Comparison of ENCODE assay signal across 8 cellular contexts in genomic region chr1:42335050-42335808, GRCh38. TPM values are rescaled to one million over a fixed set of nuclear protein-coding genes. Genes with fewer than 3 reads are reported as not detected.
DNase-seq lines count a peak whose midpoint lies in the region; ATAC-seq, FAIRE-seq and TF ChIP-seq lines count a peak whose summit lies in the region.

TSS of gene FOXJ3 (minus strand) at chr1:42335235. CDS start at chr1:42311093, 24,142 bp downstream.

- no peak within 1 kb of the TSS for H2BK120ac ChIP-seq in H1 (replicated peaks; ENCODE audit: low read depth, low read length)
- peak within 1 kb of the TSS; percentile 86 for H2BK120ac ChIP-seq in mesenchymal stem cell (ENCODE audit: low read depth, low read length)

- H3K27ac ChIP-seq in CD8-positive, alpha-beta T cell (ENCODE audit: low read depth, low read length), result peak within 1 kb of the TSS; percentile 64
- peak within 1 kb of the TSS; percentile 94 for H3K27ac ChIP-seq in H1 (ENCODE audit: low read depth, low read length)
- peak within 1 kb of the TSS; percentile 81 for H3K27ac ChIP-seq in mesenchymal stem cell (ENCODE audit: low read length, poor library complexity, severe bottlenecking)

- H3K27me3 ChIP-seq in CD8-positive, alpha-beta T cell (ENCODE audit: insufficient read depth, low read length), result no peaks in the 10 kb centered on the region
- H3K27me3 ChIP-seq in H1 (replicated peaks in 1 of 4; ENCODE audit: control insufficient read depth in 3 of 4, extremely low read depth in 1 of 4, insufficient read depth in 3 of 4, low read length in 3 of 4) (no peaks in the 10 kb centered on the region), mesenchymal stem cell (ENCODE audit: control insufficient read depth in 1 of 2, insufficient read depth in 1 of 2, low read length in 2 of 2) (no peaks in the 10 kb centered on the region)

- H3K79me2 ChIP-seq in H1 (ENCODE audit: control insufficient read depth in 1 of 2, insufficient read depth in 2 of 2, low read length in 2 of 2), result peaks cover 32 to 43% of the 10 kb centered on the region in 2 experiments

- DNase-seq in CD8-positive, alpha-beta T cell, result peak; percentile 82 to 95 (median 92)
- peak; percentile 81 for DNase-seq in HS-5 (ENCODE audit: low read depth)
- DNase-seq in NK-92 (lab: John Stamatoyannopoulos, UW; ENCODE audit: unreplicated experiment), result peak; percentile 31
- DNase-seq in activated CD8-positive, alpha-beta memory T cell treated with anti-CD3 and anti-CD28 coated beads for 4 hours (ENCODE audit: low read depth in 2 of 2), result peak; percentile 80 to 81
- DNase-seq in H1 (ENCODE audit: low read depth in 1 of 2, low spot score in 2 of 2), result peak; percentile 90 to 95
- DNase-seq in mesenchymal stem cell, result peak; percentile 93
- DNase-seq in stimulated activated CD8-positive, alpha-beta memory T cell treated with anti-CD3 and anti-CD28 coated beads, Interleukin-12 subunit alpha, Interleukin-12 subunit beta, amount 100 ng/mL, for 24 hours (ENCODE audit: extremely low read depth), result peak; percentile 86

- H3K23ac ChIP-seq in H1 (ENCODE audit: insufficient read length) (no peak within 1 kb of the TSS), mesenchymal stem cell (ENCODE audit: low read length in 2 of 2) (peak within 1 kb of the TSS in 1 of 2 experiments; percentile 10)

- H3K4ac ChIP-seq in H1 (replicated peaks; ENCODE audit: insufficient read length, low read depth, low read length), result peak within 1 kb of the TSS; percentile 81
- peak within 1 kb of the TSS; percentile 96 for H3K4ac ChIP-seq in mesenchymal stem cell (ENCODE audit: low read depth in 1 of 2, low read length in 2 of 2)

- H3K9ac ChIP-seq in H1 (replicated peaks in 1 of 4; ENCODE audit: extremely low read depth in 1 of 4, low read depth in 3 of 4, low read length in 3 of 4) (peak within 1 kb of the TSS; percentile 75 to 97 (median 88)), mesenchymal stem cell (ENCODE audit: low read length) (peak within 1 kb of the TSS; percentile 97)

- peaks cover 7% of the 10 kb centered on the region for H3K23me2 ChIP-seq in H1 (ENCODE audit: low read depth, low read length)

- H3K27me3 Mint-ChIP-seq in CD8-positive, alpha-beta T cell (ENCODE audit: low read depth), result no peaks in the 10 kb centered on the region

- H3K9me3 ChIP-seq in CD8-positive, alpha-beta T cell (ENCODE audit: low read length), result no peaks in the 10 kb centered on the region
- H3K9me3 ChIP-seq in H1 (ENCODE audit: insufficient read depth in 2 of 2, low read depth in 1 of 2, low read length in 1 of 2) (no peaks in the 10 kb centered on the region), mesenchymal stem cell (ENCODE audit: control insufficient read depth, low read length) (no peaks in the 10 kb centered on the region)

- H2AK5ac ChIP-seq in H1 (ENCODE audit: low read depth, low read length) (no peak within 1 kb of the TSS), mesenchymal stem cell (ENCODE audit: low read length, severe bottlenecking) (no peak within 1 kb of the TSS)

- peak in 1 of 2 experiments; percentile 93; a peak in 2 of 3 replicates for TF ChIP-seq EP300 in H1 (IDR thresholded peaks at IDR 0.05; ENCODE audit: borderline replicate concordance in 1 of 2, low read depth in 2 of 2, low read length in 2 of 2)

- H2BK15ac ChIP-seq in H1 (ENCODE audit: low read length) (peak within 1 kb of the TSS; percentile 72; the same call in 1 of the 2 replicates), mesenchymal stem cell (ENCODE audit: low read depth, poor library complexity, severe bottlenecking) (peak within 1 kb of the TSS; percentile 98)

- H3K36me3 ChIP-seq in CD8-positive, alpha-beta T cell (ENCODE audit: insufficient read depth, low read length), result no peaks in the 10 kb centered on the region
- H3K36me3 ChIP-seq in H1 (ENCODE audit: control insufficient read depth in 2 of 4, insufficient read depth in 4 of 4, low read length in 3 of 4), result no peaks in the 10 kb centered on the region
- no peaks in the 10 kb centered on the region for H3K36me3 ChIP-seq in mesenchymal stem cell (ENCODE audit: control insufficient read depth in 1 of 2, insufficient read depth in 2 of 2, low read depth in 1 of 2, low read length in 2 of 2)

- H3K4me1 ChIP-seq in CD8-positive, alpha-beta T cell (ENCODE audit: insufficient read depth, low read length), result peaks cover 32% of the 10 kb centered on the region
- H3K4me1 ChIP-seq in H1 (replicated peaks in 1 of 4; ENCODE audit: control insufficient read depth in 3 of 4, insufficient read depth in 4 of 4, low read length in 3 of 4) (peaks cover 0 to 5% (median 3%) of the 10 kb centered on the region in 4 experiments; a peak in 6 of 7 replicates), mesenchymal stem cell (ENCODE audit: control insufficient read depth, insufficient read depth, low read depth, low read length) (peaks cover under 1% of the 10 kb centered on the region)

- WGBS in H1 (ENCODE audit: extremely low coverage in 1 of 2, insufficient coverage in 1 of 2, insufficient read length in 1 of 2, insufficient replicate concordance in 2 of 2, low coverage in 1 of 2, low lambda C conversion rate in 2 of 2, missing lambda C conversion rate in 1 of 2), 2 experiments, result 1% methylated on average over 34 of the region's 79 CpGs; no CpG with 5 or more reads in 1 of the 2 experiments
- WGBS in mesenchymal stem cell, result under 1% methylated on average over 60 of the region's 79 CpGs

- peak within 1 kb of the TSS; percentile 66 for H4K5ac ChIP-seq in H1 (ENCODE audit: insufficient read length, low read depth, low read length)

- H4K8ac ChIP-seq in H1 (ENCODE audit: extremely low read depth, insufficient read depth, low read length), result peak within 1 kb of the TSS; percentile 90
- H4K8ac ChIP-seq in mesenchymal stem cell (ENCODE audit: low read length), result peak within 1 kb of the TSS; percentile 94

- H4K20me1 ChIP-seq in H1 (replicated peaks in 1 of 2; ENCODE audit: control insufficient read depth in 1 of 2, insufficient read depth in 2 of 2, low read length in 2 of 2), result peaks cover 0 to 9% of the 10 kb centered on the region in 2 experiments

- TF ChIP-seq CTCF in CD8-positive, alpha-beta T cell (IDR thresholded peaks at IDR 0.05), result no peak
- TF ChIP-seq CTCF in H1 (IDR thresholded peaks at IDR 0.05; ENCODE audit: control extremely low read depth in 1 of 3, insufficient read depth in 1 of 3, low read depth in 1 of 3, low read length in 3 of 3), result peak in 1 of 3 experiments; percentile 16; a peak in 1 of 4 replicates

- H2BK12ac ChIP-seq in H1 (ENCODE audit: low read depth, low read length) (peak within 1 kb of the TSS; percentile 43; the same call in 1 of the 2 replicates), mesenchymal stem cell (ENCODE audit: low read length in 2 of 2) (peak within 1 kb of the TSS in 1 of 2 experiments; percentile 31)

- peak; percentile 8 to 24; a peak in 2 of 4 replicates for TF ChIP-seq RAD21 in H1 (IDR thresholded peaks at IDR 0.05 in 1 of 2, conservative IDR thresholded peaks at IDR 0.05 in 1 of 2; ENCODE audit: low read depth in 2 of 2, low read length in 2 of 2)

- H4K91ac ChIP-seq in H1 (replicated peaks; ENCODE audit: insufficient read length, low read length) (peak within 1 kb of the TSS; percentile 80), mesenchymal stem cell (ENCODE audit: low read length) (peak within 1 kb of the TSS; percentile 81)

- H3K4me2 ChIP-seq in H1 (ENCODE audit: insufficient read depth in 1 of 2, low read depth in 2 of 2, low read length in 2 of 2) (peak within 1 kb of the TSS; percentile 73 to 90), mesenchymal stem cell (ENCODE audit: low read length, poor library complexity, severe bottlenecking) (peak within 1 kb of the TSS; percentile 97)

- H3K18ac ChIP-seq in H1 (ENCODE audit: extremely low read depth, low read length), result peak within 1 kb of the TSS; percentile 86
- peak within 1 kb of the TSS; percentile 91 to 96 for H3K18ac ChIP-seq in mesenchymal stem cell (ENCODE audit: low read depth in 1 of 2, low read length in 2 of 2)

- no peak within 1 kb of the TSS for H3K14ac ChIP-seq in H1 (ENCODE audit: insufficient read length)
- H3K14ac ChIP-seq in mesenchymal stem cell (ENCODE audit: low read length in 2 of 2), result peak within 1 kb of the TSS; percentile 76 to 91

- no peak within 1 kb of the TSS for H2BK20ac ChIP-seq in H1 (ENCODE audit: low read length)

- peak within 1 kb of the TSS; percentile 91 for H3K27ac Mint-ChIP-seq in CD8-positive, alpha-beta T cell

- peak within 1 kb of the TSS; percentile 62 for H3K56ac ChIP-seq in H1 (replicated peaks; ENCODE audit: insufficient read length, low read depth, low read length)

- POLR2A ChIA-PET in CD8-positive, alpha-beta T cell (lab: Charles Lee), result interaction anchor here (0.8 to 1.9 kb wide), 5 partner anchors 15 to 122 kb away, joined by 3 to 17 read pairs (median 5); no protein-coding TSS in a partner anchor
- POLR2A ChIA-PET in H1 (lab: Charles Lee; ENCODE audit: partially characterized antibody), result interaction anchor here (0.7 to 1.2 kb wide), 5 partner anchors 11 to 843 kb away, joined by 3 to 5 read pairs (median 3); partner anchors contain the start of gene YBX1

- ATAC-seq in CD8-positive, alpha-beta T cell, result peak; percentile 92
- peak; percentile 71 for ATAC-seq in GM19467 (IDR thresholded peaks at IDR 0.05; ENCODE audit: unreplicated experiment)

- TF ChIP-seq POLR2A in H1 (IDR thresholded peaks at IDR 0.05; ENCODE audit: control extremely low read depth in 1 of 2, low read depth in 2 of 2, low read length in 2 of 2), result peak; percentile 71 to 95

- no peaks in the 10 kb centered on the region for H3K9me3 Mint-ChIP-seq in CD8-positive, alpha-beta T cell

- intact Hi-C loops in CD8-positive, alpha-beta T cell (cut with DNase I, micrococcal nuclease), result loop anchor here (1.0 to 10.0 kb wide), 17 partner anchors 14 to 1640 kb away; partner anchors contain the start of genes C1orf50 (in 2 of the 2), CFAP57 (in 2 of the 2), EBNA1BP2 (in 2 of the 2) and P3H1 (in 2 of the 2)

- peaks cover 56% of the 10 kb centered on the region for H3K4me1 Mint-ChIP-seq in CD8-positive, alpha-beta T cell (ENCODE audit: low read depth)

- CTCF ChIA-PET in CD8-positive, alpha-beta T cell (lab: Charles Lee), result interaction anchor here (1.0 kb wide), 1 partner anchor 162 kb away, joined by 4 read pairs; no protein-coding TSS in a partner anchor
- CTCF ChIA-PET in H1 (lab: Charles Lee; ENCODE audit: partially characterized antibody), result interaction anchor here (0.9 kb wide), 1 partner anchor 160 kb away, joined by 3 read pairs; no protein-coding TSS in a partner anchor

- peak within 1 kb of the TSS; percentile 82 for H3K4me3 ChIP-seq in CD8-positive, alpha-beta T cell (ENCODE audit: low read depth, low read length)
- H3K4me3 ChIP-seq in H1 (ENCODE audit: extremely low read depth in 1 of 4, insufficient read depth in 2 of 4, low read depth in 3 of 4, low read length in 4 of 4) (peak within 1 kb of the TSS; percentile 85 to 94 (median 92)), mesenchymal stem cell (ENCODE audit: insufficient read depth in 1 of 2, low read depth in 1 of 2, low read length in 2 of 2) (peak within 1 kb of the TSS; percentile 95 to 96)

- H3K4me3 Mint-ChIP-seq in CD8-positive, alpha-beta T cell, result peak within 1 kb of the TSS; percentile 98

- FAIRE-seq in H1 (lab: Jason Lieb, UNC), result no peak

- H3K79me1 ChIP-seq in H1 (ENCODE audit: low read depth, low read length) (no peaks in the 10 kb centered on the region), mesenchymal stem cell (replicated peaks; ENCODE audit: low read length, poor library complexity, severe bottlenecking) (peaks cover 9% of the 10 kb centered on the region)

- H3K36me3 Mint-ChIP-seq in CD8-positive, alpha-beta T cell, result peaks cover 7% of the 10 kb centered on the region

- peak within 1 kb of the TSS; percentile 94 for H2BK5ac ChIP-seq in H1 (ENCODE audit: low read depth, low read length)
- peak within 1 kb of the TSS; percentile 73 for H2BK5ac ChIP-seq in mesenchymal stem cell (ENCODE audit: low read depth, low read length, poor library complexity, severe bottlenecking)

- 0 out of 2 replicates have a peak within 1 kb of the TSS, but pooled peaks have one; percentile 46 for H2AFZ ChIP-seq in H1 (ENCODE audit: low read length)
- H2AFZ ChIP-seq in mesenchymal stem cell (ENCODE audit: low read depth, low read length), result peak within 1 kb of the TSS; percentile 83

RNA-seq across cellular contexts. Expression of gene FOXJ3, which starts in this region (rescaled TPM):
- total RNA-seq in CD8-positive, alpha-beta T cell, result 10 to 100 TPM; 80.6 to 89.3 TPM
- 43.8 and 48.6 TPM in 2 replicates for total RNA-seq in H1 (2021; fragmentation: NEBNext Ultra II Directional; extraction: Animal tissue kit (Norgen Biotek cat#: 25700))
- 38.8 and 51.9 TPM in 2 replicates for polyA plus RNA-seq in H1 (2011; rRNA removed)
- polyA plus RNA-seq in H1 (2011; cell fraction: cytosol; rRNA removed), result 29.2 TPM
- 53.1 TPM for polyA plus RNA-seq in H1 (2011; cell fraction: nucleus; rRNA removed)
- 16.5 to 22.0 TPM (median 20.4 TPM) in 4 replicates for polyA plus RNA-seq in H1 (2012, experiment 1 of 2)
- 3.3 TPM for polyA plus RNA-seq in H1 (2012, experiment 2 of 2)
- polyA plus RNA-seq in H1 (2013, experiment 1 of 2), result 28.2 TPM
- 27.9 TPM for polyA plus RNA-seq in H1 (2013, experiment 2 of 2)
- 81.6 and 120 TPM in 2 replicates for polyA minus RNA-seq in H1 (2011; rRNA and poly(A)+ RNA removed)
- 25.5 TPM for polyA minus RNA-seq in H1 (2011; cell fraction: cytosol; rRNA and poly(A)+ RNA removed)
- polyA minus RNA-seq in H1 (2011; cell fraction: nucleus; rRNA and poly(A)+ RNA removed), result 71.6 TPM
- polyA plus RNA-seq in mesenchymal stem cell (2013, experiment 1 of 2), result 22.6 TPM
- polyA plus RNA-seq in mesenchymal stem cell (2013, experiment 2 of 2), result 22.7 TPM

Comparison
In these comparisons a context has a peak if more than half of its experiments do, and no peak if none do; other contexts are left out.
1. Peak in every context shown above with its lines: DNase-seq, ATAC-seq, H3K4me3 ChIP-seq and H3K27ac ChIP-seq.
2. DNase-seq: peak in every context shown above with its lines; median percentile 93 in mesenchymal stem cell; 92 in H1; 92 in CD8-positive, alpha-beta T cell; 86 in stimulated activated CD8-positive, alpha-beta memory T cell treated with anti-CD3 and anti-CD28 coated beads, Interleukin-12 subunit alpha, Interleukin-12 subunit beta, amount 100 ng/mL, for 24 hours; 81 in HS-5; 80 in activated CD8-positive, alpha-beta memory T cell treated with anti-CD3 and anti-CD28 coated beads for 4 hours; 31 in NK-92.